ENCODE assay signal across 1 cellular context in genomic region chr18:32213693-32214092, GRCh38.
TF ChIP-seq lines count a peak whose summit lies in the region.

No MANE protein-coding gene starts in this region.

TF ChIP-seq in HepG2, 621 proteins besides CTCF, POLR2A, EP300 and RAD21 (continued from another document and continues in another):
- TF ChIP-seq TFE3 (CRISPR knock-in tag; IDR thresholded peaks at IDR 0.05) (0 out of 2 replicates have a peak, but pooled peaks have one; percentile 40), MEIS2 (CRISPR knock-in tag; IDR thresholded peaks at IDR 0.05) (no peak), RXRB (CRISPR knock-in tag; IDR thresholded peaks at IDR 0.05; ENCODE audit: borderline replicate concordance) (peak; percentile 71), TCF7 (IDR thresholded peaks at IDR 0.05; ENCODE audit: low read depth) (no peak), ZMAT5 (CRISPR knock-in tag; IDR thresholded peaks at IDR 0.05; ENCODE audit: borderline replicate concordance, low read depth) (no peak), KLF16 (CRISPR knock-in tag; IDR thresholded peaks at IDR 0.05) (peak in 1 of 2 experiments; percentile 50; a peak in 1 of 4 replicates), HMG20A (CRISPR knock-in tag; IDR thresholded peaks at IDR 0.05; ENCODE audit: borderline replicate concordance) (peak; percentile 78; the same call in 1 of the 2 replicates), CHCHD3 (CRISPR knock-in tag; IDR thresholded peaks at IDR 0.05) (no peak), ZNF549 (CRISPR knock-in tag; IDR thresholded peaks at IDR 0.05) (no peak), REL (CRISPR knock-in tag; conservative IDR thresholded peaks at IDR 0.05) (no peak), DRAP1 (CRISPR knock-in tag; IDR thresholded peaks at IDR 0.05) (no peak), RARA (CRISPR knock-in tag; IDR thresholded peaks at IDR 0.05) (peak; percentile 80), SMAD9 (CRISPR knock-in tag; IDR thresholded peaks at IDR 0.05) (no peak), ZNF451 (CRISPR knock-in tag; IDR thresholded peaks at IDR 0.05) (no peak), SKIL (CRISPR knock-in tag; IDR thresholded peaks at IDR 0.05; ENCODE audit: borderline replicate concordance) (peak; percentile 50; the same call in 1 of the 2 replicates), FOSL2 (CRISPR knock-in tag; IDR thresholded peaks at IDR 0.05) (peak; percentile 22; the same call in 1 of the 2 replicates), SMYD3 (CRISPR knock-in tag; IDR thresholded peaks at IDR 0.05) (no peak), TERF1 (CRISPR knock-in tag; IDR thresholded peaks at IDR 0.05) (no peak), FOXO1 (CRISPR knock-in tag; IDR thresholded peaks at IDR 0.05) (peak; percentile 40; the same call in 1 of the 2 replicates), CBX2 (IDR thresholded peaks at IDR 0.05; ENCODE audit: low read depth, low read length) (no peak), CBX2 (CRISPR knock-in tag; IDR thresholded peaks at IDR 0.05; ENCODE audit: low read depth) (no peak), ZHX2 (IDR thresholded peaks at IDR 0.05; ENCODE audit: low read depth) (no peak), ZHX2 (CRISPR knock-in tag; IDR thresholded peaks at IDR 0.05; ENCODE audit: borderline replicate concordance) (no peak), ZMYM4 (CRISPR knock-in tag; IDR thresholded peaks at IDR 0.05) (peak; percentile 81), NR2F1 (CRISPR knock-in tag; IDR thresholded peaks at IDR 0.05) (no peak), ZNF441 (CRISPR knock-in tag; IDR thresholded peaks at IDR 0.05; ENCODE audit: borderline replicate concordance) (0 out of 2 replicates have a peak, but pooled peaks have one; percentile 34), NFYB (CRISPR knock-in tag; IDR thresholded peaks at IDR 0.05) (no peak), ZNF317 (CRISPR knock-in tag; IDR thresholded peaks at IDR 0.05) (0 out of 2 replicates have a peak, but pooled peaks have one; percentile 49), SOX13 (IDR thresholded peaks at IDR 0.05) (no peak), SOX13 (CRISPR knock-in tag; conservative IDR thresholded peaks at IDR 0.05 in 1 of 2, IDR thresholded peaks at IDR 0.05 in 1 of 2) (peak in 1 of 2 experiments; percentile 66; a peak in 2 of 4 replicates), ZNF264 (CRISPR knock-in tag; IDR thresholded peaks at IDR 0.05) (0 out of 2 replicates have a peak, but pooled peaks have one; percentile 28), MXD1 (CRISPR knock-in tag; IDR thresholded peaks at IDR 0.05) (no peak), ZNF337 (CRISPR knock-in tag; IDR thresholded peaks at IDR 0.05; ENCODE audit: borderline replicate concordance, low read depth) (no peak), BCL3 (CRISPR knock-in tag; IDR thresholded peaks at IDR 0.05) (no peak), ZNF468 (CRISPR knock-in tag; IDR thresholded peaks at IDR 0.05) (no peak), AKNA (CRISPR knock-in tag; IDR thresholded peaks at IDR 0.05; ENCODE audit: borderline replicate concordance) (no peak), DPF2 (CRISPR knock-in tag; IDR thresholded peaks at IDR 0.05; ENCODE audit: borderline replicate concordance, low read depth) (0 out of 2 replicates have a peak, but pooled peaks have one; percentile 27), HNF4G (IDR thresholded peaks at IDR 0.05; ENCODE audit: borderline replicate concordance, low read depth, low read length) (peak; percentile 74), HNF4G (CRISPR knock-in tag; IDR thresholded peaks at IDR 0.05; ENCODE audit: borderline replicate concordance, low read depth) (no peak), NFIC (IDR thresholded peaks at IDR 0.05; ENCODE audit: low read length) (no peak; the same call in 1 of the 2 replicates), ZSCAN5A (CRISPR knock-in tag; IDR thresholded peaks at IDR 0.05; ENCODE audit: borderline replicate concordance) (peak; percentile 49; the same call in 1 of the 2 replicates), RFXANK (CRISPR knock-in tag; IDR thresholded peaks at IDR 0.05) (no peak)
